Comparison of ENCODE assay signal across 30 cellular contexts in the genomic region with DNA sequence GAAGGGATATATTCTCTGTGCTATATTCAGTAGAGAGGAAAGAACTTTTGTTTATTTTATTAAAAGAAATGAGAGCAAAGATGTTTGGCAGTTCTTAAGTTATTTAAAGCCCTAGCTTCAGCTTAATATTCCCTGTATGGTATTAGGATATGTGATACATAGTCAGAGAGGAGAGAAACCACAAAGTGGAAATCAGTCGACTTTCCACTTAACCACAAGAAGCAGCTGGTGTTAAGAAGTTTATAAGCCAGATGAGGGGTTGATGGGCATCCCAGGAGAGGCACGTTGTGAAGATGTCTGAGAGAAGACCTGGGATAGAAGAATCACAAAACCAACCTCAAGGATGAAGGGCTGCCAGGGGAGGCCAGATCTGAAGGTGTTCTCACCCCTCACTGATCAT. TPM values are rescaled to one million over a fixed set of nuclear protein-coding genes. Genes with fewer than 3 reads are reported as not detected.
DNase-seq lines count a peak whose midpoint lies in the region; ATAC-seq, FAIRE-seq and TF ChIP-seq lines count a peak whose summit lies in the region.
"Had no signal": no experiment of that assay in that cellular context is flagged by ENCODE, and none has a peak within 500 bp of the region (broad histone marks: within the 10 kb centered on the region; RNA-seq: fewer than 3 reads in every experiment).

No MANE protein-coding gene starts in this region.

- H3K9ac ChIP-seq in BLaER1 (no peak overlapping the region), H1 (replicated peaks in 1 of 4; ENCODE audit: extremely low read depth in 1 of 4, low read depth in 3 of 4, low read length in 3 of 4) (no peak overlapping the region; a peak in 1 of 7 replicates)

- DNase-seq in D721Med (ENCODE audit: insufficient read length, low spot score), result peak; percentile 38
- peak; percentile 50 to 66 for DNase-seq in NCI-H524 (lab: John Stamatoyannopoulos, UW)
- DNase-seq in H1 (ENCODE audit: low read depth in 1 of 2, low spot score in 2 of 2), result no peak
- DNase-seq in HFFc6, result no peak
- no peak for DNase-seq in AML-193 (lab: John Stamatoyannopoulos, UW)
- DNase-seq: CD8-positive, alpha-beta memory T cell; EL; GDM1; GOT3; HCEC 1CT; Kasumi-1; MV-4-11; NCI-H1105; NCI-H1436 treated with DMSO at 0.1 percent for 48 hours; NCI-H187 treated with DMSO at 0.1 percent for 48 hours; NCI-H526; NCI-H82; NK-92 treated with Interleukin-12 subunit alpha and Interleukin-12 subunit beta, amount 100 ng/mL, for 24 hours; Right ventricle myocardium superior; RPMI8226; T-cell had no signal

- H3K4me3 ChIP-seq in BLaER1 (no peak overlapping the region), H1 (ENCODE audit: extremely low read depth in 1 of 4, insufficient read depth in 2 of 4, low read depth in 3 of 4, low read length in 4 of 4) (no peak overlapping the region), gastroesophageal sphincter (no peak overlapping the region)
- H3K4me3 ChIP-seq: A549, GM12878, K562 had no signal

- TF ChIP-seq EP300 in H1 (IDR thresholded peaks at IDR 0.05; ENCODE audit: borderline replicate concordance in 1 of 2, low read depth in 2 of 2, low read length in 2 of 2) (no peak), gastroesophageal sphincter (IDR thresholded peaks at IDR 0.05) (no peak)

- H4K5ac ChIP-seq in H1 (ENCODE audit: insufficient read length, low read depth, low read length), result no peak overlapping the region

- H3K4me1 ChIP-seq in BLaER1, result peaks cover 45% of the 10 kb centered on the region
- no peaks in the 10 kb centered on the region; a peak in 1 of 7 replicates for H3K4me1 ChIP-seq in H1 (replicated peaks in 1 of 4; ENCODE audit: control insufficient read depth in 3 of 4, insufficient read depth in 4 of 4, low read length in 3 of 4)
- H3K4me1 ChIP-seq in gastroesophageal sphincter, result peaks cover 0 to 8% (median 0%) of the 10 kb centered on the region in 3 donors
- H3K4me1 ChIP-seq: A549 had no signal

- H2BK20ac ChIP-seq in H1 (ENCODE audit: low read length), result peak overlapping the region; percentile 88

- no peaks in the 10 kb centered on the region; the same call in 1 of the 2 replicates for H3K23me2 ChIP-seq in H1 (ENCODE audit: low read depth, low read length)

- H3K18ac ChIP-seq in H1 (ENCODE audit: extremely low read depth, low read length), result peak overlapping the region; percentile 10; the same call in 1 of the 2 replicates

- TF ChIP-seq CTCF in D721Med (IDR thresholded peaks at IDR 0.05; ENCODE audit: insufficient read depth, missing control alignments) (no peak), H1 (IDR thresholded peaks at IDR 0.05; ENCODE audit: control extremely low read depth in 1 of 3, insufficient read depth in 1 of 3, low read depth in 1 of 3, low read length in 3 of 3) (no peak), gastroesophageal sphincter (IDR thresholded peaks at IDR 0.05) (no peak), HFFc6 (IDR thresholded peaks at IDR 0.05) (no peak)

- TF ChIP-seq POLR2A in H1 (IDR thresholded peaks at IDR 0.05; ENCODE audit: control extremely low read depth in 1 of 2, low read depth in 2 of 2, low read length in 2 of 2) (no peak), gastroesophageal sphincter (IDR thresholded peaks at IDR 0.05) (no peak)

- 76% methylated on average over 2 of the region's 2 CpGs; no CpG with 5 or more reads in 1 of the 2 experiments for WGBS in H1 (ENCODE audit: extremely low coverage in 1 of 2, insufficient coverage in 1 of 2, insufficient read length in 1 of 2, insufficient replicate concordance in 2 of 2, low coverage in 1 of 2, low lambda C conversion rate in 2 of 2, missing lambda C conversion rate in 1 of 2), 2 experiments
- WGBS in gastroesophageal sphincter (ENCODE audit: low coverage in 1 of 2), 2 donors, result 0 to 5% methylated on average over 2 of the region's 2 CpGs

- POLR2A ChIA-PET in H1 (lab: Charles Lee; ENCODE audit: partially characterized antibody), result interaction anchor here (1.0 to 1.6 kb wide), 5 partner anchors 17 to 29 kb away, joined by 4 to 7 read pairs (median 5); no protein-coding TSS in a partner anchor

- H3K4me3 Mint-ChIP-seq in HFFc6, result no peak overlapping the region
- H3K4me3 Mint-ChIP-seq: CD14-positive monocyte; CD8-positive, alpha-beta memory T cell; T-cell; T-helper 2 cell treated with Interferon-gamma antibody and Interleukin-4, amounts not matched to agents 5 μg/mL and 100 μg/mL, for 36 hours had no signal

- ATAC-seq in gastroesophageal sphincter, result no peak
- ATAC-seq: A549, GM12878, HepG2, K562, T-cell had no signal

- H2AFZ ChIP-seq in H1 (ENCODE audit: low read length), result no peak overlapping the region

- no peak for FAIRE-seq in D721Med (lab: Jason Lieb, UNC)
- no peak for FAIRE-seq in H1 (lab: Jason Lieb, UNC)
- FAIRE-seq: A549, GM12878, HepG2, K562 had no signal

- H2AK5ac ChIP-seq in H1 (ENCODE audit: low read depth, low read length), result peak overlapping the region; percentile 87; the same call in 1 of the 2 replicates

- H2BK120ac ChIP-seq in H1 (replicated peaks; ENCODE audit: low read depth, low read length), result no peak overlapping the region

- CTCF ChIA-PET in H1 (lab: Charles Lee; ENCODE audit: partially characterized antibody), result interaction anchor here (1.0 to 2.0 kb wide), 2 partner anchors 16 to 176 kb away, joined by 3 to 6 read pairs; no protein-coding TSS in a partner anchor

- H4K8ac ChIP-seq in H1 (ENCODE audit: extremely low read depth, insufficient read depth, low read length), result no peak overlapping the region

- TF ChIP-seq RAD21 in H1 (IDR thresholded peaks at IDR 0.05 in 1 of 2, conservative IDR thresholded peaks at IDR 0.05 in 1 of 2; ENCODE audit: low read depth in 2 of 2, low read length in 2 of 2), result no peak

- no peak overlapping the region for H3K14ac ChIP-seq in H1 (ENCODE audit: insufficient read length)

- H3K4me2 ChIP-seq in BLaER1 (peak overlapping the region; percentile 66), H1 (ENCODE audit: insufficient read depth in 1 of 2, low read depth in 2 of 2, low read length in 2 of 2) (no peak overlapping the region)
- H3K4me2 ChIP-seq: A549 had no signal

- peaks cover 46% of the 10 kb centered on the region for H3K27me3 Mint-ChIP-seq in HFFc6 (ENCODE audit: insufficient read depth)

- H3K36me3 ChIP-seq in BLaER1, result no peaks in the 10 kb centered on the region
- no peaks in the 10 kb centered on the region for H3K36me3 ChIP-seq in H1 (ENCODE audit: control insufficient read depth in 2 of 4, insufficient read depth in 4 of 4, low read length in 3 of 4)
- H3K36me3 ChIP-seq in gastroesophageal sphincter, result no peaks in the 10 kb centered on the region

- H3K9me3 ChIP-seq in BLaER1, result peaks cover 12% of the 10 kb centered on the region
- H3K9me3 ChIP-seq in H1 (ENCODE audit: insufficient read depth in 2 of 2, low read depth in 1 of 2, low read length in 1 of 2), result peaks cover 18 to 24% of the 10 kb centered on the region in 2 experiments
- no peaks in the 10 kb centered on the region for H3K9me3 ChIP-seq in gastroesophageal sphincter
- H3K9me3 ChIP-seq: A549 had no signal

- H2BK12ac ChIP-seq in H1 (ENCODE audit: low read depth, low read length), result peak overlapping the region; percentile 71; the same call in 1 of the 2 replicates

- H3K27ac ChIP-seq in BLaER1 (no peak overlapping the region), H1 (ENCODE audit: low read depth, low read length) (no peak overlapping the region), gastroesophageal sphincter (no peak overlapping the region)
- H3K27ac ChIP-seq: A549 had no signal

- H3K56ac ChIP-seq in H1 (replicated peaks; ENCODE audit: insufficient read length, low read depth, low read length), result no peak overlapping the region

- H2BK5ac ChIP-seq in H1 (ENCODE audit: low read depth, low read length), result peak overlapping the region; percentile 38; the same call in 1 of the 2 replicates

- H3K27me3 ChIP-seq in BLaER1 (no peaks in the 10 kb centered on the region), H1 (replicated peaks in 1 of 4; ENCODE audit: control insufficient read depth in 3 of 4, extremely low read depth in 1 of 4, insufficient read depth in 3 of 4, low read length in 3 of 4) (no peaks in the 10 kb centered on the region), gastroesophageal sphincter (peaks cover 22% of the 10 kb centered on the region)

- H3K27ac Mint-ChIP-seq in HFFc6, result no peak overlapping the region
- H3K27ac Mint-ChIP-seq: CD14-positive monocyte; T-cell; T-helper 2 cell treated with Interferon-gamma antibody and Interleukin-4, amounts not matched to agents 5 μg/mL and 100 μg/mL, for 36 hours had no signal

- no peak overlapping the region for H3K23ac ChIP-seq in H1 (ENCODE audit: insufficient read length)

- H3K4ac ChIP-seq in H1 (replicated peaks; ENCODE audit: insufficient read length, low read depth, low read length), result no peak overlapping the region

- H3K36me3 Mint-ChIP-seq in HFFc6 (ENCODE audit: low read depth), result no peaks in the 10 kb centered on the region
- H3K36me3 Mint-ChIP-seq: CD14-positive monocyte; CD8-positive, alpha-beta memory T cell; T-cell had no signal

- peaks cover 6% of the 10 kb centered on the region; the same call in 1 of the 2 replicates for H3K9me3 Mint-ChIP-seq in HFFc6
- H3K9me3 Mint-ChIP-seq: CD8-positive, alpha-beta memory T cell; T-cell had no signal

- H3K79me1 ChIP-seq in H1 (ENCODE audit: low read depth, low read length), result no peaks in the 10 kb centered on the region

- H3K79me2 ChIP-seq in H1 (ENCODE audit: control insufficient read depth in 1 of 2, insufficient read depth in 2 of 2, low read length in 2 of 2), result no peaks in the 10 kb centered on the region

- peaks cover 4% of the 10 kb centered on the region; the same call in 1 of the 2 replicates for H4K20me1 ChIP-seq in BLaER1
- no peaks in the 10 kb centered on the region for H4K20me1 ChIP-seq in H1 (replicated peaks in 1 of 2; ENCODE audit: control insufficient read depth in 1 of 2, insufficient read depth in 2 of 2, low read length in 2 of 2)

- no peak overlapping the region for H2BK15ac ChIP-seq in H1 (ENCODE audit: low read length)

- H3K4me1 Mint-ChIP-seq in HFFc6 (ENCODE audit: low read depth), result no peaks in the 10 kb centered on the region
- H3K4me1 Mint-ChIP-seq: CD14-positive monocyte; CD8-positive, alpha-beta memory T cell; T-cell had no signal

- H4K91ac ChIP-seq in H1 (replicated peaks; ENCODE audit: insufficient read length, low read length), result peak overlapping the region; percentile 61

TF ChIP-seq in H1, 55 proteins besides CTCF, POLR2A, EP300 and RAD21 (continues in another document):
- no peak for TF ChIP-seq HDAC2 (IDR thresholded peaks at IDR 0.05; ENCODE audit: borderline replicate concordance in 1 of 2, low read depth in 2 of 2, low read length in 2 of 2)

RNA-seq across cellular contexts. Expression of a gene that starts 23.3 kb away (rescaled TPM):
- total RNA-seq in H1 (2021; fragmentation: NEBNext Ultra II Directional; extraction: Animal tissue kit (Norgen Biotek cat#: 25700)), result 57.2 and 68.1 TPM in 2 replicates
- polyA plus RNA-seq in H1 (2011; rRNA removed), result 19.3 and 24.7 TPM in 2 replicates
- 25.0 TPM for polyA plus RNA-seq in H1 (2011; cell fraction: cytosol; rRNA removed)
- polyA plus RNA-seq in H1 (2011; cell fraction: nucleus; rRNA removed), result 90.7 TPM
- polyA plus RNA-seq in H1 (2012, experiment 1 of 2), result 21.1 to 32.7 TPM (median 27.9 TPM) in 4 replicates
- 6.5 TPM for polyA plus RNA-seq in H1 (2012, experiment 2 of 2)
- 18.8 TPM for polyA plus RNA-seq in H1 (2013, experiment 1 of 2)
- polyA plus RNA-seq in H1 (2013, experiment 2 of 2), result 14.5 TPM
- polyA minus RNA-seq in H1 (2011; rRNA and poly(A)+ RNA removed), result 41.2 and 52.3 TPM in 2 replicates
- 47.8 TPM for polyA minus RNA-seq in H1 (2011; cell fraction: cytosol; rRNA and poly(A)+ RNA removed)
- polyA minus RNA-seq in H1 (2011; cell fraction: nucleus; rRNA and poly(A)+ RNA removed), result 135 TPM
- total RNA-seq in gastroesophageal sphincter, result 1 to 10 TPM in 3 of 4 donors, under 1 TPM in 1; 0.31 to 5.1 (median 1.4) TPM
- not detected for total RNA-seq in HFFc6 (2021; fragmentation: NEBNext Ultra II Directional; extraction: Animal tissue kit (Norgen Biotek cat#: 25700))
- total RNA-seq: CD8-positive, alpha-beta memory T cell; GM12878; HepG2; HT-29; K562 had no signal
- polyA plus RNA-seq: CD14-positive monocyte; CD8-positive, alpha-beta memory T cell; HepG2 had no signal

Comparison
In these comparisons a context has a peak if more than half of its experiments do, and no peak if none do; other contexts are left out.
1. DNase-seq: peak in D721Med (single experiment) and NCI-H524 (2 of 2); none in H1 (0 of 2), HFFc6 (single experiment) and AML-193 (0 of 2).